ENCODE assay signal across 1 cellular context in the genomic region with DNA sequence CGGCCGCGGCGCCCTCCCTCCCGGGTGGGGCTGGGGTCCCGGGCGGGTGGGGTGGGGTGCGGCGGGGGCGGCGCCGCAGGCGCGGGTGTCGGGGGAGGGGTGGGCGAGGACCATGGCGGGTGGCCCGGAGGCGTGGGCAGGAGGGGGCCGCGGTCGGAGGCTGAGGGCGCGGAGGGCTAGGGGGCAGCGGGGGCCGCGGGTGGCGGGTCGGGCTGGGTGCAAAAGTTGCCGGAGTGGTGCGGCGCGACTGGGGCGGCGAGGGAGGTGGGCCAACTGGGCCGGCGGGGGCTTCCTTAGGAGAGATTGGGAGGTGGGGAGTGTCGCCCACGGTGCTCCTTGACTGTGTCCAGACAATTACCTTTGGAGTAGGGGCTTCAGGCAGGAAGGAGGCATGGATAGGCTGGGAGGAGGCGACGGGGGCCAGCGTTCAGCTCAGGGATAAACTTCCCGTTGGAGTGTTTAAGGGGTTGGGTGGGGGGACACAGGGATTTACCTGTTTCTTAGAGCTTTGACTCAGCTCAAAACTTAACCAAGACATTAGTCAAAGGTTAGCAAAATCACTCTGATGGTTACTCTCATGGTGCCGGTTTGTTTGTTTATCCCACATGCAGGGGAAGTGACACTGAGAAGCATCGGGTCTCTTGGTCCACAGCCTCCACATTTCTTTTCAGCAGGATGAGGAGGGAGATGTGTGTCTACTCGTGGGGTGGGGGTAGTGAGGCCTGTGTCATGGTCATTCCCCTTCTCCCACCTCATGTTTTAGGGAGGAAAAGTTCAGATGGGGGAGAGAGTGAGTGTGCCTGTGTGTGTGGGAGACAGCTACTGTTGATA.
TF ChIP-seq lines count a peak whose summit lies in the region.

No MANE protein-coding gene starts in this region.

TF ChIP-seq in HCT116, 20 proteins besides CTCF, POLR2A, EP300 and RAD21 (continued from another document):
- TF ChIP-seq JUND (IDR thresholded peaks at IDR 0.05) (no peak), POLR2AphosphoS5 (IDR thresholded peaks at IDR 0.05; ENCODE audit: low read depth, low read length) (no peak)
- TF ChIP-seq, protein P1, sequence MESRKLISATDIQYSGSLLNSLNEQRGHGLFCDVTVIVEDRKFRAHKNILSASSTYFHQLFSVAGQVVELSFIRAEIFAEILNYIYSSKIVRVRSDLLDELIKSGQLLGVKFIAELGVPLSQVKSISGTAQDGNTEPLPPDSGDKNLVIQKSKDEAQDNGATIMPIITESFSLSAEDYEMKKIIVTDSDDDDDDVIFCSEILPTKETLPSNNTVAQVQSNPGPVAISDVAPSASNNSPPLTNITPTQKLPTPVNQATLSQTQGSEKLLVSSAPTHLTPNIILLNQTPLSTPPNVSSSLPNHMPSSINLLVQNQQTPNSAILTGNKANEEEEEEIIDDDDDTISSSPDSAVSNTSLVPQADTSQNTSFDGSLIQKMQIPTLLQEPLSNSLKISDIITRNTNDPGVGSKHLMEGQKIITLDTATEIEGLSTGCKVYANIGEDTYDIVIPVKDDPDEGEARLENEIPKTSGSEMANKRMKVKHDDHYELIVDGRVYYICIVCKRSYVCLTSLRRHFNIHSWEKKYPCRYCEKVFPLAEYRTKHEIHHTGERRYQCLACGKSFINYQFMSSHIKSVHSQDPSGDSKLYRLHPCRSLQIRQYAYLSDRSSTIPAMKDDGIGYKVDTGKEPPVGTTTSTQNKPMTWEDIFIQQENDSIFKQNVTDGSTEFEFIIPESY (IDR thresholded peaks at IDR 0.05; ENCODE audit: extremely low read depth, insufficient replicate concordance, low read length): no peak
